In genomic region chr12:27237790-27238771, GRCh38 we compare ENCODE assay signal across 1 cellular context.
A peak's percentile ranks its signal among the peaks of the same experiment; 100 is the strongest.
TF ChIP-seq lines count a peak whose summit lies in the region.

No MANE protein-coding gene starts in this region.

TF ChIP-seq in GM12878, 131 proteins besides CTCF, POLR2A, EP300 and RAD21 (continues in another document):
- TF ChIP-seq SUZ12 (IDR thresholded peaks at IDR 0.05; ENCODE audit: unreplicated experiment) (no peak), NBN (IDR thresholded peaks at IDR 0.05) (peak; percentile 87), WRNIP1 (IDR thresholded peaks at IDR 0.05; ENCODE audit: borderline replicate concordance, low read depth, low read length) (0 out of 2 replicates have a peak, but pooled peaks have one; percentile 70), CHD1 (IDR thresholded peaks at IDR 0.05; ENCODE audit: low read depth, low read length) (no peak), PAX5 (IDR thresholded peaks at IDR 0.05; ENCODE audit: borderline replicate concordance, low read depth, low read length) (0 out of 2 replicates have a peak, but pooled peaks have one; percentile 10), TARDBP (IDR thresholded peaks at IDR 0.05; ENCODE audit: borderline replicate concordance) (no peak), JUNB (IDR thresholded peaks at IDR 0.05) (peak; percentile 5; the same call in 1 of the 2 replicates), BACH1 (IDR thresholded peaks at IDR 0.05; ENCODE audit: borderline replicate concordance) (no peak), RELA (IDR thresholded peaks at IDR 0.05; ENCODE audit: borderline replicate concordance, partially characterized antibody) (no peak), SP1 (IDR thresholded peaks at IDR 0.05; ENCODE audit: low read depth, low read length) (peak; percentile 33), RELB (IDR thresholded peaks at IDR 0.05; ENCODE audit: low read depth) (peak; percentile 85; the same call in 1 of the 2 replicates), NR2C2 (IDR thresholded peaks at IDR 0.05; ENCODE audit: borderline replicate concordance, control insufficient read depth, insufficient read length, low read depth) (no peak), TCF7 (IDR thresholded peaks at IDR 0.05; ENCODE audit: borderline replicate concordance) (peak; percentile 12; the same call in 1 of the 2 replicates), HCFC1 (IDR thresholded peaks at IDR 0.05; ENCODE audit: low read length) (no peak), RUNX3 (IDR thresholded peaks at IDR 0.05; ENCODE audit: low read length) (peak; percentile 75), EED (IDR thresholded peaks at IDR 0.05; ENCODE audit: low read depth) (peak; percentile 65; the same call in 1 of the 2 replicates), SIN3A (IDR thresholded peaks at IDR 0.05; ENCODE audit: low read depth, low read length) (0 out of 2 replicates have a peak, but pooled peaks have one; percentile 22), MTA3 (IDR thresholded peaks at IDR 0.05; ENCODE audit: borderline replicate concordance, low read length) (0 out of 2 replicates have a peak, but pooled peaks have one; percentile 33), SMARCA5 (IDR thresholded peaks at IDR 0.05) (peak; percentile 47; the same call in 1 of the 2 replicates), NFYA (IDR thresholded peaks at IDR 0.05; ENCODE audit: borderline replicate concordance, low read depth, low read length) (no peak), MXI1 (IDR thresholded peaks at IDR 0.05; ENCODE audit: low read depth, low read length) (peak; percentile 55; the same call in 1 of the 2 replicates), CBFB (IDR thresholded peaks at IDR 0.05; ENCODE audit: low read depth) (no peak), NRF1 (conservative IDR thresholded peaks at IDR 0.05; ENCODE audit: low read depth, low read length) (no peak), FOXK2 (IDR thresholded peaks at IDR 0.05) (no peak), CHD4 (IDR thresholded peaks at IDR 0.05) (no peak), IRF5 (IDR thresholded peaks at IDR 0.05; ENCODE audit: borderline replicate concordance) (no peak), ZNF217 (IDR thresholded peaks at IDR 0.05) (peak; percentile 28; the same call in 1 of the 2 replicates), MEF2A (IDR thresholded peaks at IDR 0.05; ENCODE audit: insufficient read depth, low read depth, low read length) (0 out of 2 replicates have a peak, but pooled peaks have one; percentile 37), FOXM1 (IDR thresholded peaks at IDR 0.05; ENCODE audit: low read depth, low read length) (peak; percentile 57; the same call in 1 of the 2 replicates), IKZF2 (IDR thresholded peaks at IDR 0.05) (peak; percentile 77 to 78), BMI1 (IDR thresholded peaks at IDR 0.05; ENCODE audit: borderline replicate concordance) (peak; percentile 41; the same call in 1 of the 2 replicates), SMAD5 (IDR thresholded peaks at IDR 0.05; ENCODE audit: low read depth) (no peak), KLF5 (IDR thresholded peaks at IDR 0.05; ENCODE audit: partially characterized antibody) (no peak), POU2F2 (IDR thresholded peaks at IDR 0.05; ENCODE audit: borderline replicate concordance, low read depth, low read length) (0 out of 3 replicates have a peak, but pooled peaks have one; percentile 10), KAT2A (conservative IDR thresholded peaks at IDR 0.05; ENCODE audit: control insufficient read depth, low read depth, low read length) (no peak), BHLHE40 (IDR thresholded peaks at IDR 0.05; ENCODE audit: borderline replicate concordance in 1 of 2, low read depth in 2 of 2, low read length in 1 of 2) (no peak), IKZF1 (conservative IDR thresholded peaks at IDR 0.05) (peak; percentile 41; the same call in 1 of the 2 replicates), HDGF (IDR thresholded peaks at IDR 0.05) (no peak), RB1 (IDR thresholded peaks at IDR 0.05; ENCODE audit: borderline replicate concordance) (no peak)
- TF ChIP-seq, protein P1, sequence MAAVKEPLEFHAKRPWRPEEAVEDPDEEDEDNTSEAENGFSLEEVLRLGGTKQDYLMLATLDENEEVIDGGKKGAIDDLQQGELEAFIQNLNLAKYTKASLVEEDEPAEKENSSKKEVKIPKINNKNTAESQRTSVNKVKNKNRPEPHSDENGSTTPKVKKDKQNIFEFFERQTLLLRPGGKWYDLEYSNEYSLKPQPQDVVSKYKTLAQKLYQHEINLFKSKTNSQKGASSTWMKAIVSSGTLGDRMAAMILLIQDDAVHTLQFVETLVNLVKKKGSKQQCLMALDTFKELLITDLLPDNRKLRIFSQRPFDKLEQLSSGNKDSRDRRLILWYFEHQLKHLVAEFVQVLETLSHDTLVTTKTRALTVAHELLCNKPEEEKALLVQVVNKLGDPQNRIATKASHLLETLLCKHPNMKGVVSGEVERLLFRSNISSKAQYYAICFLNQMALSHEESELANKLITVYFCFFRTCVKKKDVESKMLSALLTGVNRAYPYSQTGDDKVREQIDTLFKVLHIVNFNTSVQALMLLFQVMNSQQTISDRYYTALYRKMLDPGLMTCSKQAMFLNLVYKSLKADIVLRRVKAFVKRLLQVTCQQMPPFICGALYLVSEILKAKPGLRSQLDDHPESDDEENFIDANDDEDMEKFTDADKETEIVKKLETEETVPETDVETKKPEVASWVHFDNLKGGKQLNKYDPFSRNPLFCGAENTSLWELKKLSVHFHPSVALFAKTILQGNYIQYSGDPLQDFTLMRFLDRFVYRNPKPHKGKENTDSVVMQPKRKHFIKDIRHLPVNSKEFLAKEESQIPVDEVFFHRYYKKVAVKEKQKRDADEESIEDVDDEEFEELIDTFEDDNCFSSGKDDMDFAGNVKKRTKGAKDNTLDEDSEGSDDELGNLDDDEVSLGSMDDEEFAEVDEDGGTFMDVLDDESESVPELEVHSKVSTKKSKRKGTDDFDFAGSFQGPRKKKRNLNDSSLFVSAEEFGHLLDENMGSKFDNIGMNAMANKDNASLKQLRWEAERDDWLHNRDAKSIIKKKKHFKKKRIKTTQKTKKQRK (IDR thresholded peaks at IDR 0.05; ENCODE audit: low read depth, low read length): no peak
- TF ChIP-seq, protein P2, sequence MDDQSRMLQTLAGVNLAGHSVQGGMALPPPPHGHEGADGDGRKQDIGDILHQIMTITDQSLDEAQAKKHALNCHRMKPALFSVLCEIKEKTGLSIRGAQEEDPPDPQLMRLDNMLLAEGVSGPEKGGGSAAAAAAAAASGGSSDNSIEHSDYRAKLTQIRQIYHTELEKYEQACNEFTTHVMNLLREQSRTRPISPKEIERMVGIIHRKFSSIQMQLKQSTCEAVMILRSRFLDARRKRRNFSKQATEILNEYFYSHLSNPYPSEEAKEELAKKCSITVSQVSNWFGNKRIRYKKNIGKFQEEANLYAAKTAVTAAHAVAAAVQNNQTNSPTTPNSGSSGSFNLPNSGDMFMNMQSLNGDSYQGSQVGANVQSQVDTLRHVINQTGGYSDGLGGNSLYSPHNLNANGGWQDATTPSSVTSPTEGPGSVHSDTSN (IDR thresholded peaks at IDR 0.05; ENCODE audit: insufficient replicate concordance, low read depth, low read length): no peak
- TF ChIP-seq, protein P3, sequence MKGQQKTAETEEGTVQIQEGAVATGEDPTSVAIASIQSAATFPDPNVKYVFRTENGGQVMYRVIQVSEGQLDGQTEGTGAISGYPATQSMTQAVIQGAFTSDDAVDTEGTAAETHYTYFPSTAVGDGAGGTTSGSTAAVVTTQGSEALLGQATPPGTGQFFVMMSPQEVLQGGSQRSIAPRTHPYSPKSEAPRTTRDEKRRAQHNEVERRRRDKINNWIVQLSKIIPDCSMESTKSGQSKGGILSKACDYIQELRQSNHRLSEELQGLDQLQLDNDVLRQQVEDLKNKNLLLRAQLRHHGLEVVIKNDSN (IDR thresholded peaks at IDR 0.05; ENCODE audit: borderline replicate concordance, extremely low read length, insufficient read depth, low read depth, low read length): no peak
- TF ChIP-seq, protein P4, sequence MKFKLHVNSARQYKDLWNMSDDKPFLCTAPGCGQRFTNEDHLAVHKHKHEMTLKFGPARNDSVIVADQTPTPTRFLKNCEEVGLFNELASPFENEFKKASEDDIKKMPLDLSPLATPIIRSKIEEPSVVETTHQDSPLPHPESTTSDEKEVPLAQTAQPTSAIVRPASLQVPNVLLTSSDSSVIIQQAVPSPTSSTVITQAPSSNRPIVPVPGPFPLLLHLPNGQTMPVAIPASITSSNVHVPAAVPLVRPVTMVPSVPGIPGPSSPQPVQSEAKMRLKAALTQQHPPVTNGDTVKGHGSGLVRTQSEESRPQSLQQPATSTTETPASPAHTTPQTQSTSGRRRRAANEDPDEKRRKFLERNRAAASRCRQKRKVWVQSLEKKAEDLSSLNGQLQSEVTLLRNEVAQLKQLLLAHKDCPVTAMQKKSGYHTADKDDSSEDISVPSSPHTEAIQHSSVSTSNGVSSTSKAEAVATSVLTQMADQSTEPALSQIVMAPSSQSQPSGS (IDR thresholded peaks at IDR 0.05; ENCODE audit: low read length): peak; percentile 71; the same call in 1 of the 2 replicates
- TF ChIP-seq, protein P5, sequence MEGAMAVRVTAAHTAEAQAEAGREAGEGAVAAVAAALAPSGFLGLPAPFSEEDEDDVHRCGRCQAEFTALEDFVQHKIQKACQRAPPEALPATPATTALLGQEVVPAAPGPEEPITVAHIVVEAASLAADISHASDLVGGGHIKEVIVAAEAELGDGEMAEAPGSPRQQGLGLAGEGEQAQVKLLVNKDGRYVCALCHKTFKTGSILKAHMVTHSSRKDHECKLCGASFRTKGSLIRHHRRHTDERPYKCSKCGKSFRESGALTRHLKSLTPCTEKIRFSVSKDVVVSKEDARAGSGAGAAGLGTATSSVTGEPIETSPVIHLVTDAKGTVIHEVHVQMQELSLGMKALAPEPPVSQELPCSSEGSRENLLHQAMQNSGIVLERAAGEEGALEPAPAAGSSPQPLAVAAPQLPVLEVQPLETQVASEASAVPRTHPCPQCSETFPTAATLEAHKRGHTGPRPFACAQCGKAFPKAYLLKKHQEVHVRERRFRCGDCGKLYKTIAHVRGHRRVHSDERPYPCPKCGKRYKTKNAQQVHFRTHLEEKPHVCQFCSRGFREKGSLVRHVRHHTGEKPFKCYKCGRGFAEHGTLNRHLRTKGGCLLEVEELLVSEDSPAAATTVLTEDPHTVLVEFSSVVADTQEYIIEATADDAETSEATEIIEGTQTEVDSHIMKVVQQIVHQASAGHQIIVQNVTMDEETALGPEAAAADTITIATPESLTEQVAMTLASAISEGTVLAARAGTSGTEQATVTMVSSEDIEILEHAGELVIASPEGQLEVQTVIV (IDR thresholded peaks at IDR 0.05; ENCODE audit: borderline replicate concordance, partially characterized antibody): no peak
- TF ChIP-seq, protein P6, sequence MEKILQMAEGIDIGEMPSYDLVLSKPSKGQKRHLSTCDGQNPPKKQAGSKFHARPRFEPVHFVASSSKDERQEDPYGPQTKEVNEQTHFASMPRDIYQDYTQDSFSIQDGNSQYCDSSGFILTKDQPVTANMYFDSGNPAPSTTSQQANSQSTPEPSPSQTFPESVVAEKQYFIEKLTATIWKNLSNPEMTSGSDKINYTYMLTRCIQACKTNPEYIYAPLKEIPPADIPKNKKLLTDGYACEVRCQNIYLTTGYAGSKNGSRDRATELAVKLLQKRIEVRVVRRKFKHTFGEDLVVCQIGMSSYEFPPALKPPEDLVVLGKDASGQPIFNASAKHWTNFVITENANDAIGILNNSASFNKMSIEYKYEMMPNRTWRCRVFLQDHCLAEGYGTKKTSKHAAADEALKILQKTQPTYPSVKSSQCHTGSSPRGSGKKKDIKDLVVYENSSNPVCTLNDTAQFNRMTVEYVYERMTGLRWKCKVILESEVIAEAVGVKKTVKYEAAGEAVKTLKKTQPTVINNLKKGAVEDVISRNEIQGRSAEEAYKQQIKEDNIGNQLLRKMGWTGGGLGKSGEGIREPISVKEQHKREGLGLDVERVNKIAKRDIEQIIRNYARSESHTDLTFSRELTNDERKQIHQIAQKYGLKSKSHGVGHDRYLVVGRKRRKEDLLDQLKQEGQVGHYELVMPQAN (conservative IDR thresholded peaks at IDR 0.05): 0 out of 2 replicates have a peak, but pooled peaks have one; percentile 8
